ENCODE assay signal across 8 cellular contexts in the genomic region with DNA sequence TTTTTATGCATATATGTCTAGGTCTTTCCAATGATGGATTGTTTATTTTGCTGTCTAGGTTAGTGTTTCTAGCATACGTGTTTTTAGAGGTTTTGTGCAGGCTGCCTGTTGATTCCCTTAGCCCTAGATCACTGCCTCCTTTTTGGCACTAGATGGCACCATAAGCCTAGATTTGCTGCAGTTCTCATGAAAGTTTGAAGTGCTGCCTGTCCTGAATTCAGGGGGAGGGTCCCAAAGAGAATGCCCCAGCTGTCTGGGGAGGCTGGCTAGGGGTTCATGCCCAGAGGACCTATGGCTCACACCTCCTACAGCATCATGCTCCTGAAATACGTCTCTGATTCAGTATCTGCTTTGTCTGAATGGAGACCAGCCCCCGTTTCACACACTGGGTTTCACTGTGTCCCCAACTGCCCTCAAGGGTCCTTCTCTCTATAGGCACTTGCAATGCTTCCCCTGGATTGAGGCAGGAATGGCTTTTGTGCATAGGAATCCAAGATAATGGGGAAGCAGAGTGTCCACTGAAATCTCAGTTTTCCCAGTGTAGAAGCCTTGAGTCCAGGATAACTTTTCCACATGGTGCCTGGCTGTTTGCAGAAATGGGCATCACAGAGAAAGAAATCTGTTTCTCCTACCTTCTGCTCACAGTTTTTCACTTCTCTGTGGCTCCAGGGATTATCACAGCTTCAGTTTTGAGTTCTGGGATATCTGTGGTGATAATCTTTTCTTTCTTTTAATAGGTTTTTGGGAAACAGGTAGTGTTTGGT. TPM values are rescaled to one million over a fixed set of nuclear protein-coding genes. Genes with fewer than 3 reads are reported as not detected.
DNase-seq lines count a peak whose midpoint lies in the region; ATAC-seq, FAIRE-seq and TF ChIP-seq lines count a peak whose summit lies in the region.

No MANE protein-coding gene starts in this region.

- H2AFZ ChIP-seq in HepG2 (ENCODE audit: low read length), result no peak overlapping the region

- H3K4me2 ChIP-seq in HepG2 (ENCODE audit: low read depth, low read length), result no peak overlapping the region

- peaks cover 9% of the 10 kb centered on the region for H3K9me3 ChIP-seq in HepG2 (ENCODE audit: low read length)

- H3K36me3 ChIP-seq in HepG2 (replicated peaks in 1 of 2; ENCODE audit: control insufficient read depth in 1 of 2, insufficient read depth in 2 of 2, low read length in 2 of 2), result no peaks in the 10 kb centered on the region

- TF ChIP-seq EP300 in HepG2 (IDR thresholded peaks at IDR 0.05; ENCODE audit: low read depth in 2 of 2, low read length in 2 of 2) (no peak), HepG2 (CRISPR knock-in tag; IDR thresholded peaks at IDR 0.05; ENCODE audit: borderline replicate concordance) (no peak)

- TF ChIP-seq CTCF in GM13977 (IDR thresholded peaks at IDR 0.05; ENCODE audit: extremely low read depth, insufficient read depth, missing control alignments), result peak; percentile 87
- TF ChIP-seq CTCF in activated B cell treated with CpG ODN at 0.5 μM for 24 hours (IDR thresholded peaks at IDR 0.05), result peak; percentile 31
- TF ChIP-seq CTCF in coronary artery (IDR thresholded peaks at IDR 0.05), result peak; percentile 49
- peak; percentile 90 for TF ChIP-seq CTCF in HepG2 (CRISPR knock-in tag; IDR thresholded peaks at IDR 0.05)

- CTCF ChIA-PET in activated B cell treated with CpG ODN at 0.5 μM for 24 hours (lab: Charles Lee) (interaction anchor here (0.7 to 1.3 kb wide), 6 partner anchors 15 to 1933 kb away, joined by 3 read pairs; no protein-coding TSS in a partner anchor), HepG2 (lab: Yijun Ruan, JAX; ENCODE audit: low intra/inter-chr PET ratio, low total read pairs) (interaction anchor here (1.5 to 1.9 kb wide), 2 partner anchors 157 to 851 kb away, joined by 9 to 29 read pairs; no protein-coding TSS in a partner anchor)

- peaks cover 12% of the 10 kb centered on the region for H3K27me3 Mint-ChIP-seq in activated B cell treated with CpG ODN at 0.5 μM for 24 hours
- H3K27me3 Mint-ChIP-seq in stimulated activated naive B cell treated with anti-CD40 and anti-IgM and Interleukin-4, amounts not matched to agents 10 μg/mL and 1 μg/mL and 100 μg/mL, for 72 hours, result peaks cover 19 to 27% of the 10 kb centered on the region in 2 donors

- WGBS in HepG2 (ENCODE audit: low lambda C conversion rate), result 31% methylated on average over 3 of the region's 3 CpGs

- POLR2A ChIA-PET in activated B cell treated with CpG ODN at 0.5 μM for 24 hours (lab: Charles Lee), result no interaction called here
- POLR2A ChIA-PET in HepG2 (lab: Yijun Ruan, JAX), result no interaction called here

- TF ChIP-seq POLR2A in HepG2 (IDR thresholded peaks at IDR 0.05; ENCODE audit: insufficient read depth in 1 of 2, low read depth in 2 of 2, low read length in 2 of 2), result no peak

- peak; percentile 65 for DNase-seq in AG08396 (ENCODE audit: low spot score)
- peak; percentile 73 for DNase-seq in GM13977 (ENCODE audit: low spot score)
- peak; percentile 43 for DNase-seq in NCI-H2196 (lab: John Stamatoyannopoulos, UW; ENCODE audit: unreplicated experiment)
- DNase-seq in activated B cell treated with CpG ODN at 0.5 μM for 24 hours, result peak; percentile 20
- DNase-seq in coronary artery (ENCODE audit: low spot score), result no peak
- peak; percentile 55 for DNase-seq in HepG2 (ENCODE audit: low spot score)
- DNase-seq in stimulated activated naive B cell treated with anti-CD40 and anti-IgM and Interleukin-4, amounts not matched to agents 10 μg/mL and 1 μg/mL and 100 μg/mL, for 72 hours, result peak; percentile 18

- no peak overlapping the region for H3K4me3 ChIP-seq in coronary artery
- H3K4me3 ChIP-seq in HepG2 (replicated peaks in 1 of 3; ENCODE audit: insufficient read depth in 1 of 3, low read depth in 2 of 3, low read length in 3 of 3), result no peak overlapping the region

- no TSS peak for BruUV-seq in HepG2 (replicated peaks; lab: Mats Ljungman, UMichigan)

- peaks cover 5% of the 10 kb centered on the region for H3K36me3 Mint-ChIP-seq in activated B cell treated with CpG ODN at 0.5 μM for 24 hours (ENCODE audit: low read depth)
- H3K36me3 Mint-ChIP-seq in stimulated activated naive B cell treated with anti-CD40 and anti-IgM and Interleukin-4, amounts not matched to agents 10 μg/mL and 1 μg/mL and 100 μg/mL, for 72 hours, result peaks cover 3 to 12% of the 10 kb centered on the region in 2 donors

- H3K27ac ChIP-seq in coronary artery, result no peak overlapping the region
- no peak overlapping the region for H3K27ac ChIP-seq in HepG2 (ENCODE audit: extremely low read length, insufficient read depth, low read length)

- H3K9me3 Mint-ChIP-seq in activated B cell treated with CpG ODN at 0.5 μM for 24 hours, result peaks cover 8% of the 10 kb centered on the region
- H3K9me3 Mint-ChIP-seq in stimulated activated naive B cell treated with anti-CD40 and anti-IgM and Interleukin-4, amounts not matched to agents 10 μg/mL and 1 μg/mL and 100 μg/mL, for 72 hours, result peaks cover 6 to 8% of the 10 kb centered on the region in 2 donors

- TF ChIP-seq RAD21 in HepG2 (CRISPR knock-in tag; IDR thresholded peaks at IDR 0.05), result peak; percentile 82

- H3K27me3 ChIP-seq in HepG2 (ENCODE audit: control insufficient read depth in 1 of 2, insufficient read depth in 2 of 2, low read length in 2 of 2), result peaks cover 0 to 9% of the 10 kb centered on the region in 2 experiments; a peak in 3 of 5 replicates

- no peaks in the 10 kb centered on the region for H3K79me2 ChIP-seq in HepG2 (ENCODE audit: insufficient read depth, low read length)

- no peaks in the 10 kb centered on the region for H4K20me1 ChIP-seq in HepG2 (ENCODE audit: insufficient read depth, low read length)

- ATAC-seq in activated B cell treated with CpG ODN at 0.5 μM for 24 hours (ENCODE audit: low read depth) (peak; percentile 62), HepG2 (peak; percentile 90), HG03139 (IDR thresholded peaks at IDR 0.05; ENCODE audit: unreplicated experiment) (no peak)
- peak; percentile 75 to 85 for ATAC-seq in stimulated activated naive B cell treated with anti-CD40 and anti-IgM and Interleukin-4, amounts not matched to agents 10 μg/mL and 1 μg/mL and 100 μg/mL, for 72 hours (replicated peaks)

- H3K4me3 Mint-ChIP-seq in activated B cell treated with CpG ODN at 0.5 μM for 24 hours, result no peak overlapping the region
- no peak overlapping the region for H3K4me3 Mint-ChIP-seq in stimulated activated naive B cell treated with anti-CD40 and anti-IgM and Interleukin-4, amounts not matched to agents 10 μg/mL and 1 μg/mL and 100 μg/mL, for 72 hours

- intact Hi-C loops in activated B cell treated with CpG ODN at 0.5 μM for 24 hours (cut with micrococcal nuclease), result loop anchor here (1.0 to 5.0 kb wide), 4 partner anchors 157 to 1182 kb away; no protein-coding TSS in a partner anchor
- intact Hi-C loops in HepG2 (cut with micrococcal nuclease; ENCODE audit: unreplicated experiment), result loop anchor here (1.0 to 2.0 kb wide), 2 partner anchors 157 to 851 kb away; no protein-coding TSS in a partner anchor

- peak; percentile 93 for FAIRE-seq in HepG2 (lab: Jason Lieb, UNC)

- no peak overlapping the region for H3K27ac Mint-ChIP-seq in activated B cell treated with CpG ODN at 0.5 μM for 24 hours
- no peak overlapping the region for H3K27ac Mint-ChIP-seq in stimulated activated naive B cell treated with anti-CD40 and anti-IgM and Interleukin-4, amounts not matched to agents 10 μg/mL and 1 μg/mL and 100 μg/mL, for 72 hours

- in situ Hi-C loops in GM13977 (cut with MboI; ENCODE audit: low pct_unique_long_range_greater_than_20kb, low sequenced_read_pairs, unreplicated experiment) (loop anchor here (10.0 to 25.0 kb wide), 2 partner anchors 661 to 853 kb away; no protein-coding TSS in a partner anchor), HepG2 (cut with HindIII; ENCODE audit: extremely low pct_ligation_motif_present, low pct_unique_long_range_greater_than_20kb) (loop anchor here (5.0 kb wide), 1 partner anchor 156 kb away; no protein-coding TSS in a partner anchor)

- H3K9ac ChIP-seq in HepG2 (ENCODE audit: insufficient read depth, low read depth, low read length), result no peak overlapping the region

- H3K4me1 ChIP-seq in HepG2 (ENCODE audit: insufficient read depth, low read length), result no peaks in the 10 kb centered on the region

- H3K4me1 Mint-ChIP-seq in activated B cell treated with CpG ODN at 0.5 μM for 24 hours, result peaks cover 2% of the 10 kb centered on the region
- H3K4me1 Mint-ChIP-seq in stimulated activated naive B cell treated with anti-CD40 and anti-IgM and Interleukin-4, amounts not matched to agents 10 μg/mL and 1 μg/mL and 100 μg/mL, for 72 hours, result peaks cover 2 to 5% of the 10 kb centered on the region in 2 donors

TF ChIP-seq in HepG2, 621 proteins besides CTCF, POLR2A, EP300 and RAD21 (continues in another document):
- TF ChIP-seq ZSCAN31 (CRISPR knock-in tag; IDR thresholded peaks at IDR 0.05; ENCODE audit: low read depth), result no peak
- TF ChIP-seq MZF1 (CRISPR knock-in tag; IDR thresholded peaks at IDR 0.05; ENCODE audit: borderline replicate concordance), result no peak
- no peak for TF ChIP-seq ZNF124 (CRISPR knock-in tag; IDR thresholded peaks at IDR 0.05)
- no peak for TF ChIP-seq ZNF777 (CRISPR knock-in tag; IDR thresholded peaks at IDR 0.05)

RNA-seq across cellular contexts. Expression of a gene that starts 14.2 kb away (rescaled TPM):
- total RNA-seq in activated B cell treated with CpG ODN at 0.5 μM for 24 hours (72.0 and 77.3 TPM in 2 replicates), HepG2 (2016; rRNA removed; fragmentation: Illumina TruSeq; extraction: Trizol) (190 and 310 TPM in 2 replicates)
- 19.9 and 20.1 TPM in 2 replicates for total RNA-seq in HepG2 (2016; cell fraction: cytosol; rRNA removed; fragmentation: Illumina TruSeq; extraction: Trizol; ENCODE audit: low read depth)
- 196 and 299 TPM in 2 replicates for total RNA-seq in HepG2 (2016; cell fraction: insoluble cytoplasmic fraction; rRNA removed; fragmentation: Illumina TruSeq; extraction: Trizol)
- total RNA-seq in HepG2 (2016; cell fraction: membrane; rRNA removed; fragmentation: Illumina TruSeq; extraction: Trizol), result 56.9 and 67.1 TPM in 2 replicates
- 136 and 137 TPM in 2 replicates for total RNA-seq in HepG2 (2016; cell fraction: nucleus; rRNA removed; fragmentation: Illumina TruSeq; extraction: Trizol)
- polyA plus RNA-seq in HepG2 (2011; rRNA removed), result 54.0 and 56.7 TPM in 2 replicates
- polyA plus RNA-seq in HepG2 (2011; cell fraction: cytosol; rRNA removed), result 49.7 and 55.5 TPM in 2 replicates
- 34.5 and 36.8 TPM in 2 replicates for polyA plus RNA-seq in HepG2 (2011; cell fraction: nucleus; rRNA removed)
- polyA plus RNA-seq in HepG2 (2012), result 71.7 and 123 TPM in 2 replicates
- polyA plus RNA-seq in HepG2 (2016; cell fraction: cytosol; fragmentation: Illumina TruSeq; extraction: Trizol; ENCODE audit: low read depth), result 5.1 and 5.7 TPM in 2 replicates
- polyA plus RNA-seq in HepG2 (2016; cell fraction: insoluble cytoplasmic fraction; fragmentation: Illumina TruSeq; extraction: Trizol; ENCODE audit: low read depth), result 169 and 189 TPM in 2 replicates
- polyA plus RNA-seq in HepG2 (2016; cell fraction: membrane; fragmentation: Illumina TruSeq; extraction: Trizol; ENCODE audit: low read depth), result 20.5 and 20.8 TPM in 2 replicates
- polyA plus RNA-seq in HepG2 (2016; cell fraction: nucleus; fragmentation: Illumina TruSeq; extraction: Trizol; ENCODE audit: insufficient read depth, low read depth), result 62.2 and 73.4 TPM in 2 replicates
- polyA minus RNA-seq in HepG2 (2011; rRNA and poly(A)+ RNA removed; ENCODE audit: low replicate concordance), result 180 and 1,112 TPM in 2 replicates
- polyA minus RNA-seq in HepG2 (2011; cell fraction: cytosol; rRNA and poly(A)+ RNA removed), result 31.5 and 40.6 TPM in 2 replicates
- polyA minus RNA-seq in HepG2 (2011; cell fraction: nucleus; rRNA and poly(A)+ RNA removed), result 141 and 142 TPM in 2 replicates

Comparison
In these comparisons a context has a peak if more than half of its experiments do, and no peak if none do; other contexts are left out.
1. CTCF ChIP-seq: peak in every context shown above with its lines; median percentile 90 in HepG2; 87 in GM13977; 49 in coronary artery; 31 in activated B cell treated with CpG ODN at 0.5 μM for 24 hours.